1 cellular context compared by ENCODE assay signal in genomic region chr9:124707667-124708066, GRCh38.
TF ChIP-seq lines count a peak whose summit lies in the region.

No MANE protein-coding gene starts in this region.

TF ChIP-seq in H1, 55 proteins besides CTCF, POLR2A, EP300 and RAD21:
- 0 out of 2 replicates have a peak, but pooled peaks have one; percentile 33 for TF ChIP-seq POLR2AphosphoS5 (IDR thresholded peaks at IDR 0.05; ENCODE audit: low read depth, low read length)
- no peak for TF ChIP-seq RFX5 (IDR thresholded peaks at IDR 0.05; ENCODE audit: borderline replicate concordance, low read depth, low read length)
- no peak for TF ChIP-seq CREB1 (IDR thresholded peaks at IDR 0.05)
- no peak for TF ChIP-seq YY1 (IDR thresholded peaks at IDR 0.05; ENCODE audit: low read depth, low read length)
- TF ChIP-seq MAFK (IDR thresholded peaks at IDR 0.05; ENCODE audit: low read depth, low read length), result no peak
- no peak for TF ChIP-seq BRCA1 (IDR thresholded peaks at IDR 0.05; ENCODE audit: low read depth, low read length)
TF ChIP-seq in H1: peak in this region for 1.
